In the genomic region with DNA sequence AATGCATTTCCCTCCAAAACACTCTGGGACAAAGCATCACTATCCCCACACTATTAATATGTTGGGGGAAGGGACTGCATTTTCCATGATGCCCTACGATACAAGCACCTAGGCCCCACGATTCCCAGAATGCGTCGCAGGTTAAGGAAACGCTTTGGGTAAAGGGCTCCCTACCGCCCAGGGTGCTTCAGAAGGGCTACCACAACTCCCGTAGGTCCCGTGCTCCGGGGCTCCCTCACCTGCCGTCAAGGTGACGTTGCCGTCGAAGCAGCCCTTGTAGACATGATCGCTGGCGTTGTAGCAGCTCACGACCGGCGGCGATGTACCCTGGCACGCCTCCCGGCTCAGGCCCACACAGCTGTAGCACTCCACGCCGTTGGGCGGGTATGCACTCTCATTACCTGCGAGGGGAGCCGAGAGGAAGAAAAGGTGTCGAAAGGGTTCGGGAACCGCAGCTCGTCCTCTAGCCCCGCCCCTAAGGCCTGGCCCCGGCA, we compare ENCODE assay signal across 1 cellular context.
TF ChIP-seq lines count a peak whose summit lies in the region.

No MANE protein-coding gene starts in this region.

TF ChIP-seq in WTC11, 78 proteins besides CTCF, POLR2A, EP300 and RAD21 (continued from another document):
- TF ChIP-seq HMGXB4 (CRISPR knock-in tag; IDR thresholded peaks at IDR 0.05) (0 out of 2 replicates have a peak, but pooled peaks have one; percentile 17), FOXJ3 (CRISPR knock-in tag; IDR thresholded peaks at IDR 0.05; ENCODE audit: borderline replicate concordance) (no peak), ZNF232 (CRISPR knock-in tag; IDR thresholded peaks at IDR 0.05) (peak; percentile 71; the same call in 1 of the 2 replicates), CREM (CRISPR knock-in tag; IDR thresholded peaks at IDR 0.05) (peak; percentile 52; the same call in 1 of the 2 replicates), FOXP4 (CRISPR knock-in tag; IDR thresholded peaks at IDR 0.05) (0 out of 2 replicates have a peak, but pooled peaks have one; percentile 55), KAT7 (CRISPR knock-in tag; IDR thresholded peaks at IDR 0.05; ENCODE audit: borderline replicate concordance) (0 out of 2 replicates have a peak, but pooled peaks have one; percentile 28), ZNF263 (CRISPR knock-in tag; IDR thresholded peaks at IDR 0.05; ENCODE audit: low read depth) (no peak), NFYB (CRISPR knock-in tag; conservative IDR thresholded peaks at IDR 0.05; ENCODE audit: low read depth) (no peak), SOX15 (CRISPR knock-in tag; IDR thresholded peaks at IDR 0.05) (no peak), GRHL2 (CRISPR knock-in tag; IDR thresholded peaks at IDR 0.05; ENCODE audit: insufficient replicate concordance, severe bottlenecking) (no peak), USF2 (CRISPR knock-in tag; IDR thresholded peaks at IDR 0.05) (no peak), ATF1 (CRISPR knock-in tag; IDR thresholded peaks at IDR 0.05) (no peak)
- TF ChIP-seq, protein P1, sequence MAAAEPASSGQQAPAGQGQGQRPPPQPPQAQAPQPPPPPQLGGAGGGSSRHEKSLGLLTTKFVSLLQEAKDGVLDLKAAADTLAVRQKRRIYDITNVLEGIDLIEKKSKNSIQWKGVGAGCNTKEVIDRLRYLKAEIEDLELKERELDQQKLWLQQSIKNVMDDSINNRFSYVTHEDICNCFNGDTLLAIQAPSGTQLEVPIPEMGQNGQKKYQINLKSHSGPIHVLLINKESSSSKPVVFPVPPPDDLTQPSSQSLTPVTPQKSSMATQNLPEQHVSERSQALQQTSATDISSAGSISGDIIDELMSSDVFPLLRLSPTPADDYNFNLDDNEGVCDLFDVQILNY (CRISPR knock-in tag; IDR thresholded peaks at IDR 0.05): 0 out of 2 replicates have a peak, but pooled peaks have one; percentile 66
